ENCODE assay signal across 9 cellular contexts in genomic region chr1:64172458-64172983, GRCh38. TPM values are rescaled to one million over a fixed set of nuclear protein-coding genes. Genes with fewer than 3 reads are reported as not detected.
DNase-seq lines count a peak whose midpoint lies in the region; ATAC-seq and TF ChIP-seq lines count a peak whose summit lies in the region.
"Had no signal": no experiment of that assay in that cellular context is flagged by ENCODE, and none has a peak within 500 bp of the region (broad histone marks: within the 10 kb centered on the region; RNA-seq: fewer than 3 reads in every experiment).

No MANE protein-coding gene starts in this region.

- DNase-seq in COR-L47 (lab: John Stamatoyannopoulos, UW), result peak; percentile 69
- DNase-seq in GM23248, result peak; percentile 33
- DNase-seq in NCI-H1930 (lab: John Stamatoyannopoulos, UW), result peak; percentile 68 to 74
- peak; percentile 13 to 40 for DNase-seq in cardiac fibroblast (ENCODE audit: low read depth in 2 of 2)
- no peak for DNase-seq in psoas muscle
- no peak for DNase-seq in T-helper 1 cell

- H3K4me1 ChIP-seq in GM23248 (ENCODE audit: insufficient read depth) (peaks cover 25% of the 10 kb centered on the region), psoas muscle (peaks cover 9% of the 10 kb centered on the region)

- H3K27me3 ChIP-seq in GM23248 (replicated peaks; ENCODE audit: insufficient read depth), result no peaks in the 10 kb centered on the region
- H3K27me3 ChIP-seq in psoas muscle (ENCODE audit: insufficient read depth in 3 of 3, low read length in 2 of 3), result no peaks in the 10 kb centered on the region

- peak overlapping the region; percentile 6; the same call in 1 of the 2 replicates for H2AFZ ChIP-seq in GM23248

- TF ChIP-seq CTCF in cardiac fibroblast (IDR thresholded peaks at IDR 0.05; ENCODE audit: low read depth, low read length) (no peak), psoas muscle (IDR thresholded peaks at IDR 0.05) (no peak)

- H3K4me2 ChIP-seq in GM23248 (ENCODE audit: unreplicated experiment), result peak overlapping the region; percentile 61

- peaks cover 26% of the 10 kb centered on the region for H3F3A ChIP-seq in GM23248 (ENCODE audit: insufficient read depth)

- intact Hi-C loops in psoas muscle (cut with DNase I), result no loop called here

- peak overlapping the region; percentile 8; the same call in 1 of the 2 replicates for H3K4me3 ChIP-seq in GM23248
- no peak overlapping the region for H3K4me3 ChIP-seq in cardiac fibroblast (replicated peaks in 1 of 2; ENCODE audit: low read depth in 2 of 2, low read length in 2 of 2)
- no peak overlapping the region for H3K4me3 ChIP-seq in psoas muscle

- in situ Hi-C loops in GM23248 (cut with MboI), result no loop called here

- no peak for ATAC-seq in HG02571 (IDR thresholded peaks at IDR 0.05; ENCODE audit: unreplicated experiment)
- no peak for ATAC-seq in HG03097 (IDR thresholded peaks at IDR 0.05; ENCODE audit: low FRiP score, unreplicated experiment)
- no peak for ATAC-seq in psoas muscle

- no peaks in the 10 kb centered on the region for H3K79me2 ChIP-seq in GM23248 (ENCODE audit: insufficient read depth)

- H4K20me1 ChIP-seq in GM23248 (ENCODE audit: insufficient read depth), result no peaks in the 10 kb centered on the region

- H3K27ac ChIP-seq in GM23248 (peak overlapping the region; percentile 54), psoas muscle (no peak overlapping the region)

- H3K9me3 ChIP-seq in GM23248 (ENCODE audit: low read depth), result no peaks in the 10 kb centered on the region
- no peaks in the 10 kb centered on the region for H3K9me3 ChIP-seq in psoas muscle

- peak overlapping the region; percentile 13 for H3K9ac ChIP-seq in GM23248

- H3K36me3 ChIP-seq in GM23248 (ENCODE audit: low read depth), result no peaks in the 10 kb centered on the region
- H3K36me3 ChIP-seq in psoas muscle (ENCODE audit: insufficient read depth in 1 of 2, low read depth in 1 of 2), result no peaks in the 10 kb centered on the region

- WGBS in GM23248 (ENCODE audit: low coverage in 1 of 2, low lambda C conversion rate in 2 of 2, missing lambda C conversion rate in 2 of 2), 2 experiments, result 18 to 21% methylated on average over 3 of the region's 3 CpGs
- WGBS in psoas muscle, 3 donors, result 57 to 62% (median 62%) methylated on average over 3 of the region's 3 CpGs

- no peaks in the 10 kb centered on the region for H3K9me2 ChIP-seq in GM23248 (ENCODE audit: insufficient read depth)

RNA-seq across cellular contexts. Expression of gene UBE2U, which starts 30.9 kb away (rescaled TPM):
- not detected in 2 replicates for total RNA-seq in GM23248 (2014; rRNA removed; shearing (Covaris generic))
- polyA plus RNA-seq in GM23248 (2016; fragmentation: Nextera tagmentation; extraction: Ambion mirVana), result not detected in 2 replicates
- total RNA-seq in psoas muscle, result not detected
- polyA plus RNA-seq in psoas muscle, result not detected
- total RNA-seq: SK-MEL-5 had no signal

Comparison
In these comparisons a context has a peak if more than half of its experiments do, and no peak if none do; other contexts are left out.
1. DNase-seq: peak in COR-L47 (single experiment), GM23248 (single experiment), NCI-H1930 (2 of 2) and cardiac fibroblast (2 of 2); none in psoas muscle (0 of 2) and T-helper 1 cell (0 of 5).